In genomic region chr2:32805104-32806095, GRCh38 we compare ENCODE assay signal across 1 cellular context.
TF ChIP-seq lines count a peak whose summit lies in the region.

No MANE protein-coding gene starts in this region.

TF ChIP-seq in HepG2, 621 proteins besides CTCF, POLR2A, EP300 and RAD21 (continued from another document and continues in another):
- TF ChIP-seq ARID5B (CRISPR knock-in tag; IDR thresholded peaks at IDR 0.05) (peak; percentile 79), HES4 (CRISPR knock-in tag; IDR thresholded peaks at IDR 0.05; ENCODE audit: borderline replicate concordance) (no peak), TBL1XR1 (IDR thresholded peaks at IDR 0.05; ENCODE audit: borderline replicate concordance, low read length, partially characterized antibody) (no peak), HDAC1 (CRISPR knock-in tag; IDR thresholded peaks at IDR 0.05) (no peak), KLF9 (CRISPR knock-in tag; IDR thresholded peaks at IDR 0.05; ENCODE audit: low read depth) (no peak), MXD3 (CRISPR knock-in tag; IDR thresholded peaks at IDR 0.05) (no peak), ZNF556 (CRISPR knock-in tag; IDR thresholded peaks at IDR 0.05; ENCODE audit: borderline replicate concordance) (no peak), MNT (IDR thresholded peaks at IDR 0.05) (no peak), GMEB2 (CRISPR knock-in tag; IDR thresholded peaks at IDR 0.05; ENCODE audit: low read depth) (no peak), GTF3A (CRISPR knock-in tag; conservative IDR thresholded peaks at IDR 0.05) (0 out of 2 replicates have a peak, but pooled peaks have one; percentile 20), SALL2 (CRISPR knock-in tag; IDR thresholded peaks at IDR 0.05) (no peak), ZSCAN29 (CRISPR knock-in tag; conservative IDR thresholded peaks at IDR 0.05) (no peak), ZBTB2 (CRISPR knock-in tag; IDR thresholded peaks at IDR 0.05; ENCODE audit: low read depth) (no peak), MYPOP (CRISPR knock-in tag; IDR thresholded peaks at IDR 0.05) (no peak), ZBTB25 (CRISPR knock-in tag; IDR thresholded peaks at IDR 0.05) (no peak), IRF2 (CRISPR knock-in tag; IDR thresholded peaks at IDR 0.05) (peak; percentile 50; the same call in 1 of the 2 replicates), GATAD1 (CRISPR knock-in tag; IDR thresholded peaks at IDR 0.05) (no peak; the same call in 1 of the 2 replicates), ZNF792 (CRISPR knock-in tag; IDR thresholded peaks at IDR 0.05) (no peak), XRCC5 (optimal IDR thresholded peaks at IDR 0.05; ENCODE audit: low read length) (no peak), FOXP4 (CRISPR knock-in tag; IDR thresholded peaks at IDR 0.05) (peak; percentile 50; the same call in 1 of the 2 replicates), ZNF468 (CRISPR knock-in tag; IDR thresholded peaks at IDR 0.05) (no peak), ZNF337 (CRISPR knock-in tag; IDR thresholded peaks at IDR 0.05; ENCODE audit: borderline replicate concordance, low read depth) (no peak), NFE2L2 (IDR thresholded peaks at IDR 0.05; ENCODE audit: low read length) (no peak), NR2C2 (CRISPR knock-in tag; IDR thresholded peaks at IDR 0.05; ENCODE audit: borderline replicate concordance) (peak; percentile 44; the same call in 1 of the 2 replicates), GABPB1 (CRISPR knock-in tag; IDR thresholded peaks at IDR 0.05) (no peak), ZNF496 (CRISPR knock-in tag; IDR thresholded peaks at IDR 0.05; ENCODE audit: insufficient replicate concordance) (no peak), MAX (IDR thresholded peaks at IDR 0.05) (peak; percentile 35; the same call in 1 of the 2 replicates), ARID3A (IDR thresholded peaks at IDR 0.05; ENCODE audit: low read depth, low read length) (peak; percentile 71), ZKSCAN5 (CRISPR knock-in tag; IDR thresholded peaks at IDR 0.05) (no peak), HOXD1 (CRISPR knock-in tag; IDR thresholded peaks at IDR 0.05) (0 out of 2 replicates have a peak, but pooled peaks have one; percentile 19), ZMAT5 (CRISPR knock-in tag; IDR thresholded peaks at IDR 0.05; ENCODE audit: borderline replicate concordance, low read depth) (no peak), ZNF557 (CRISPR knock-in tag; IDR thresholded peaks at IDR 0.05) (no peak), ZFP82 (CRISPR knock-in tag; IDR thresholded peaks at IDR 0.05; ENCODE audit: borderline replicate concordance) (no peak), HNF1B (CRISPR knock-in tag; IDR thresholded peaks at IDR 0.05) (no peak), PRDM15 (CRISPR knock-in tag; IDR thresholded peaks at IDR 0.05) (no peak), POLR2AphosphoS5 (IDR thresholded peaks at IDR 0.05; ENCODE audit: low read depth, low read length) (no peak), MIXL1 (CRISPR knock-in tag; IDR thresholded peaks at IDR 0.05) (no peak), ZFP36L1 (CRISPR knock-in tag; IDR thresholded peaks at IDR 0.05) (no peak)
